Comparison of ENCODE assay signal across 8 cellular contexts in genomic region chr2:71330585-71331330, GRCh38. TPM values are rescaled to one million over a fixed set of nuclear protein-coding genes. Genes with fewer than 3 reads are reported as not detected.
DNase-seq lines count a peak whose midpoint lies in the region; ATAC-seq and TF ChIP-seq lines count a peak whose summit lies in the region.

No MANE protein-coding gene starts in this region.

- H3K9ac ChIP-seq in BLaER1 treated with 17β-estradiol and CSF1 and Interleukin-3, amounts not matched to agents 10 nM and 100 nM, result peak overlapping the region in 6 of 11 experiments; percentile 94 to 98 (median 96); a peak in 6 of 22 replicates

- 43 to 45% methylated on average over 14 of the region's 14 CpGs for WGBS in body of pancreas, 2 donors

- H3K27me3 Mint-ChIP-seq in IgD-negative memory B cell (no peaks in the 10 kb centered on the region), neural crest cell (ENCODE audit: low read depth) (no peaks in the 10 kb centered on the region)

- H3K27ac Mint-ChIP-seq in IgD-negative memory B cell (peak overlapping the region in 2 of 3 donors; percentile 94 to 100), neural crest cell (ENCODE audit: unreplicated experiment) (no peak overlapping the region)

- peak overlapping the region; percentile 98 to 100 (median 99) for H3K4me3 Mint-ChIP-seq in IgD-negative memory B cell
- peak overlapping the region; percentile 99 for H3K4me3 Mint-ChIP-seq in neural crest cell

- H3K4me2 ChIP-seq in BLaER1 treated with 17β-estradiol and CSF1 and Interleukin-3, amounts not matched to agents 10 nM and 100 nM, result peak overlapping the region in 8 of 11 experiments; percentile 8 to 72 (median 40); a peak in 13 of 22 replicates

- no peak for TF ChIP-seq POLR2A in body of pancreas (IDR thresholded peaks at IDR 0.05)

- no peaks in the 10 kb centered on the region for H3K36me3 Mint-ChIP-seq in IgD-negative memory B cell
- H3K36me3 Mint-ChIP-seq in neural crest cell (ENCODE audit: low read depth), result peaks cover 2% of the 10 kb centered on the region

- in situ Hi-C loops in G401 (cut with HindIII; ENCODE audit: low sequenced_read_pairs), result no loop called here

- H3K4me3 ChIP-seq in BLaER1 treated with 17β-estradiol and CSF1 and Interleukin-3, amounts not matched to agents 10 nM and 100 nM, result peak overlapping the region; percentile 84 to 99 (median 94); a peak in 10 of 20 replicates
- no peak overlapping the region for H3K4me3 ChIP-seq in body of pancreas

- no peak for ATAC-seq in body of pancreas

- H3K36me3 ChIP-seq in BLaER1 treated with 17β-estradiol and CSF1 and Interleukin-3, amounts not matched to agents 10 nM and 100 nM, result peaks cover 11 to 24% (median 18%) of the 10 kb centered on the region in 11 experiments; a peak in 19 of 22 replicates
- no peaks in the 10 kb centered on the region for H3K36me3 ChIP-seq in body of pancreas (replicated peaks in 1 of 2; ENCODE audit: insufficient read depth in 1 of 2, low read depth in 2 of 2)

- H3K9me3 Mint-ChIP-seq in IgD-negative memory B cell (peaks cover 0 to 2% (median 0%) of the 10 kb centered on the region in 3 donors), neural crest cell (no peaks in the 10 kb centered on the region)

- peaks cover 16 to 30% (median 22%) of the 10 kb centered on the region in 10 experiments for H3K4me1 ChIP-seq in BLaER1 treated with 17β-estradiol and CSF1 and Interleukin-3, amounts not matched to agents 10 nM and 100 nM
- H3K4me1 ChIP-seq in body of pancreas, result peaks cover 31% of the 10 kb centered on the region

- peaks cover 20 to 26% (median 20%) of the 10 kb centered on the region in 3 donors for H3K4me1 Mint-ChIP-seq in IgD-negative memory B cell
- H3K4me1 Mint-ChIP-seq in neural crest cell, result peaks cover 29% of the 10 kb centered on the region

- no peaks in the 10 kb centered on the region for H3K27me3 ChIP-seq in BLaER1 treated with 17β-estradiol and CSF1 and Interleukin-3, amounts not matched to agents 10 nM and 100 nM
- no peaks in the 10 kb centered on the region for H3K27me3 ChIP-seq in body of pancreas

- TF ChIP-seq CTCF in body of pancreas (IDR thresholded peaks at IDR 0.05) (no peak), neural crest cell (conservative IDR thresholded peaks at IDR 0.05) (no peak)

- DNase-seq in body of pancreas (no peak), neural crest cell (ENCODE audit: low read depth, low spot score) (no peak), G401 (ENCODE audit: low spot score) (no peak), Ammon's horn (ENCODE audit: low spot score) (no peak)
- no peak for DNase-seq in activated CD4-positive, CD25-positive, alpha-beta regulatory T cell treated with anti-CD3 and anti-CD28 coated beads, Interleukin-2, amount 50 U/mL, for 72 hours
- DNase-seq in stimulated activated CD4-positive, alpha-beta T cell treated with anti-CD3 and anti-CD28 coated beads, Interleukin-4, amount 100 ng/mL, for 24 hours, result no peak

- intact Hi-C loops in body of pancreas (cut with DNase I), result no loop called here

- H3K9me3 ChIP-seq in BLaER1 treated with 17β-estradiol and CSF1 and Interleukin-3, amounts not matched to agents 10 nM and 100 nM (replicated peaks in 1 of 11), result peaks cover 0 to 6% (median 0%) of the 10 kb centered on the region in 11 experiments; a peak in 5 of 22 replicates
- H3K9me3 ChIP-seq in body of pancreas, result no peaks in the 10 kb centered on the region

- H3K27ac ChIP-seq in BLaER1 treated with 17β-estradiol and CSF1 and Interleukin-3, amounts not matched to agents 10 nM and 100 nM, result peak overlapping the region in 1 of 11 experiments; percentile 93; a peak in 3 of 22 replicates
- peak overlapping the region in 3 of 4 donors; percentile 89 to 96 (median 94) for H3K27ac ChIP-seq in body of pancreas

- peaks cover 15 to 39% (median 36%) of the 10 kb centered on the region in 11 experiments; a peak in 20 of 22 replicates for H4K20me1 ChIP-seq in BLaER1 treated with 17β-estradiol and CSF1 and Interleukin-3, amounts not matched to agents 10 nM and 100 nM

RNA-seq across cellular contexts. Expression of gene ZNF638, which starts 0.8 kb away (rescaled TPM):
- 60.3 TPM for polyA plus RNA-seq in IgD-negative memory B cell
- total RNA-seq in body of pancreas (100 to 1,000 TPM; 108 to 146 TPM), neural crest cell (159 and 185 TPM in 2 replicates)
- 94.2 and 106 TPM in 2 replicates for total RNA-seq in G401 (2014; rRNA removed; shearing (Covaris generic))

Comparison
In these comparisons a context has a peak if more than half of its experiments do, and no peak if none do; other contexts are left out.
1. H3K4me3 ChIP-seq: peak in BLaER1 treated with 17β-estradiol and CSF1 and Interleukin-3, amounts not matched to agents 10 nM and 100 nM (10 of 10); none in body of pancreas (0 of 2).